In genomic region chr18:45606007-45606406, GRCh38 we compare ENCODE assay signal across 30 cellular contexts. TPM values are rescaled to one million over a fixed set of nuclear protein-coding genes. Genes with fewer than 3 reads are reported as not detected.
"Had no signal": no experiment of that assay in that cellular context is flagged by ENCODE, and none has a peak within 500 bp of the region (broad histone marks: within the 10 kb centered on the region; RNA-seq: fewer than 3 reads in every experiment).

No MANE protein-coding gene starts in this region.

- H3K79me2 ChIP-seq: hepatocyte had no signal

- H3K9me3 Mint-ChIP-seq: dendritic cell treated with granulocyte-macrophage colony-stimulating factor and Interleukin-4, amounts not matched to agents 40 ng/mL and 50 ng/mL, for 4 days; effector memory CD8-positive, alpha-beta T cell had no signal

- H3K27me3 ChIP-seq: colonic mucosa, esophagus squamous epithelium, gastroesophageal sphincter, hepatocyte, left lung had no signal

- H3K4me3 ChIP-seq: colonic mucosa, esophagus squamous epithelium, gastroesophageal sphincter, heart left ventricle, hepatocyte, left lung, lower lobe of right lung had no signal

- DNase-seq: colonic mucosa; cortex of kidney; effector CD8-positive, alpha-beta T cell; effector memory CD8-positive, alpha-beta T cell; endodermal cell; erythroblast; esophagus squamous epithelium; foreskin fibroblast; heart left ventricle; hypothalamus; left cardiac atrium; left lung; left ventricle myocardium superior; lower lobe of right lung; mesenchymal stem cell; midbrain; naive thymus-derived CD4-positive, alpha-beta T cell had no signal

- H3K4me2 ChIP-seq: hepatocyte had no signal

- H3K27ac Mint-ChIP-seq: dendritic cell treated with granulocyte-macrophage colony-stimulating factor and Interleukin-4, amounts not matched to agents 40 ng/mL and 50 ng/mL, for 4 days; effector memory CD8-positive, alpha-beta T cell; endodermal cell had no signal

- H3K4me3 Mint-ChIP-seq: dendritic cell treated with granulocyte-macrophage colony-stimulating factor and Interleukin-4, amounts not matched to agents 40 ng/mL and 50 ng/mL, for 4 days; effector memory CD8-positive, alpha-beta T cell; endodermal cell; naive thymus-derived CD4-positive, alpha-beta T cell had no signal

- ATAC-seq: effector memory CD8-positive, alpha-beta T cell; esophagus mucosa; gastroesophageal sphincter; heart left ventricle; left cardiac atrium; left lung; left ventricle myocardium superior; lower lobe of right lung; naive thymus-derived CD4-positive, alpha-beta T cell had no signal

- H3K36me3 Mint-ChIP-seq: naive thymus-derived CD4-positive, alpha-beta T cell had no signal

- H3K27ac ChIP-seq: colonic mucosa, epithelial cell of prostate, esophagus squamous epithelium, gastroesophageal sphincter, heart left ventricle, hepatocyte, left lung, lower lobe of right lung had no signal

- H3K4me1 ChIP-seq: colonic mucosa, left lung, lower lobe of right lung had no signal

- H3K36me3 ChIP-seq: colonic mucosa, esophagus squamous epithelium, gastroesophageal sphincter, heart left ventricle, left lung, lower lobe of right lung had no signal

- H3K4me1 Mint-ChIP-seq: naive thymus-derived CD4-positive, alpha-beta T cell had no signal

RNA-seq across cellular contexts. Expression of gene SLC14A2, which starts 9.3 kb away (rescaled TPM):
- total RNA-seq: colonic mucosa, dermis microvascular lymphatic vessel endothelial cell, esophagus mucosa, esophagus squamous epithelium, frontal cortex, kidney epithelial cell, left ventricle myocardium superior, lower leg skin, lower lobe of right lung, lung microvascular endothelial cell, mononuclear cell, mucosa of gallbladder had no signal
- polyA plus RNA-seq: keratinocyte; naive thymus-derived CD4-positive, alpha-beta T cell had no signal
